Comparison of ENCODE assay signal across 10 cellular contexts in genomic region chr12:116053479-116054195, GRCh38.
DNase-seq lines count a peak whose midpoint lies in the region; ATAC-seq and TF ChIP-seq lines count a peak whose summit lies in the region.
"Had no signal": no experiment of that assay in that cellular context is flagged by ENCODE, and none has a peak within 500 bp of the region (broad histone marks: within the 10 kb centered on the region; RNA-seq: fewer than 3 reads in every experiment).

No MANE protein-coding gene starts in this region.

- H3K4me2 ChIP-seq in IMR-90 (ENCODE audit: low read depth, low read length): 0 out of 2 replicates have a peak overlapping the region, but pooled peaks have one; percentile 1

- H3K4me3 ChIP-seq in IMR-90 (ENCODE audit: insufficient read depth, low read depth, low read length): no peak overlapping the region
- H3K4me3 ChIP-seq in choroid plexus epithelial cell (ENCODE audit: low read depth, low read length): no peak overlapping the region
- no peak overlapping the region for H3K4me3 ChIP-seq in right lobe of liver

- no peak overlapping the region for H3K18ac ChIP-seq in IMR-90 (ENCODE audit: low read depth, low read length)

- no peaks in the 10 kb centered on the region for H3K36me3 ChIP-seq in IMR-90 (ENCODE audit: control insufficient read depth, insufficient read depth, low read length)
- no peaks in the 10 kb centered on the region for H3K36me3 ChIP-seq in right lobe of liver

- CTCF ChIA-PET in IMR-90 (lab: Yijun Ruan, JAX): interaction anchor here (0.6 to 0.8 kb wide), 2 partner anchors 11 to 14 kb away, joined by 3 read pairs; no protein-coding TSS in a partner anchor

- WGBS in IMR-90 (ENCODE audit: extremely low coverage in 2 of 2, insufficient read length in 1 of 2), 2 experiments: 17% methylated on average over 1 of the region's 3 CpGs; no CpG with 5 or more reads in 1 of the 2 experiments
- 12% methylated on average over 3 of the region's 3 CpGs for WGBS in right lobe of liver (ENCODE audit: insufficient coverage, low coverage, low lambda C conversion rate, missing lambda C conversion rate)

- no peak overlapping the region for H4K8ac ChIP-seq in IMR-90 (ENCODE audit: low read depth in 2 of 2, low read length in 2 of 2)

- peaks cover 8% of the 10 kb centered on the region; the same call in 1 of the 2 replicates for H3K9me1 ChIP-seq in IMR-90 (ENCODE audit: insufficient read depth, low read length)

- H2AK5ac ChIP-seq in IMR-90 (ENCODE audit: low read depth, low read length): no peak overlapping the region

- no peak overlapping the region for H2BK20ac ChIP-seq in IMR-90 (ENCODE audit: low read depth, low read length)

- H3K23ac ChIP-seq in IMR-90 (ENCODE audit: low read depth, low read length): peak overlapping the region; percentile 0; the same call in 1 of the 2 replicates

- POLR2A ChIA-PET in IMR-90 (lab: Charles Lee; ENCODE audit: unreplicated experiment): interaction anchor here (0.6 kb wide), 1 partner anchor 18 kb away, joined by 3 read pairs; no protein-coding TSS in a partner anchor

- intact Hi-C loops in IMR-90 (cut with micrococcal nuclease): no loop called here
- intact Hi-C loops in right lobe of liver (cut with DNase I): no loop called here

- H2AFZ ChIP-seq in IMR-90 (replicated peaks; ENCODE audit: low read length, poor library complexity): no peak overlapping the region

- no peak overlapping the region for H3K9ac ChIP-seq in IMR-90 (ENCODE audit: low read depth, low read length)

- BruUV-seq in IMR-90 (replicated peaks; lab: Mats Ljungman, UMichigan): no TSS peak

- H3K14ac ChIP-seq in IMR-90 (replicated peaks; ENCODE audit: low read depth, low read length): no peak overlapping the region

- no peak overlapping the region for H3K56ac ChIP-seq in IMR-90 (ENCODE audit: extremely low read depth, insufficient read depth, low read length)

- no peak for TF ChIP-seq CTCF in IMR-90 (conservative IDR thresholded peaks at IDR 0.05; ENCODE audit: low read depth, low read length)
- no peak for TF ChIP-seq CTCF in choroid plexus epithelial cell (conservative IDR thresholded peaks at IDR 0.05; ENCODE audit: low read depth, low read length)
- no peak for TF ChIP-seq CTCF in right lobe of liver (IDR thresholded peaks at IDR 0.05)

- H4K5ac ChIP-seq in IMR-90 (ENCODE audit: low read depth, low read length): no peak overlapping the region

- H2BK5ac ChIP-seq in IMR-90 (ENCODE audit: low read depth, low read length, poor library complexity, severe bottlenecking): no peak overlapping the region

- H3K27ac ChIP-seq in IMR-90 (ENCODE audit: insufficient read depth, low read length) (no peak overlapping the region), right lobe of liver (peak overlapping the region in 2 of 3 donors; percentile 49 to 50)
- H3K27ac ChIP-seq: epithelial cell of prostate had no signal

- H2AK9ac ChIP-seq in IMR-90 (replicated peaks; ENCODE audit: low read depth, low read length, poor library complexity): no peak overlapping the region

- dilution Hi-C loops in IMR-90 (cut with HindIII; ENCODE audit: low sequenced_read_pairs, unreplicated experiment): no loop called here

- in situ Hi-C loops in IMR-90 (cut with MboI; ENCODE audit: low sequenced_read_pairs): no loop called here

- no peaks in the 10 kb centered on the region for H3K9me3 ChIP-seq in IMR-90 (ENCODE audit: control insufficient read depth, insufficient read depth, low read length)
- H3K9me3 ChIP-seq in right lobe of liver: no peaks in the 10 kb centered on the region

- H3K4ac ChIP-seq in IMR-90 (ENCODE audit: low read depth, low read length): no peak overlapping the region

- peak; percentile 81 for DNase-seq in IMR-90
- DNase-seq in choroid plexus epithelial cell (ENCODE audit: low read depth): peak; percentile 93
- DNase-seq in right lobe of liver: peak; percentile 33 to 87 (median 65)
- DNase-seq in stromal cell of bone marrow (ENCODE audit: low read depth): peak; percentile 57
- DNase-seq in COLO829 (ENCODE audit: low spot score): no peak
- no peak for DNase-seq in NCI-H1436 treated with DMSO at 0.1 percent for 48 hours (lab: John Stamatoyannopoulos, UW)
- DNase-seq in NCI-H2196 (lab: John Stamatoyannopoulos, UW; ENCODE audit: unreplicated experiment): no peak
- DNase-seq: activated CD4-positive, alpha-beta memory T cell treated with anti-CD3 and anti-CD28 coated beads, Interleukin-2, amount 10 ng/mL, durations not matched to agents 7 days and 5 days had no signal

- H3K4me1 ChIP-seq in IMR-90 (ENCODE audit: control insufficient read depth, insufficient read depth, low read length): 0 out of 2 replicates have a peak, but pooled peaks cover 2% of the 10 kb centered on the region
- H3K4me1 ChIP-seq in right lobe of liver: peaks cover 0 to 30% (median 2%) of the 10 kb centered on the region in 4 donors

- no peaks in the 10 kb centered on the region for H3K27me3 ChIP-seq in IMR-90 (ENCODE audit: control insufficient read depth, insufficient read depth, low read length)
- no peaks in the 10 kb centered on the region for H3K27me3 ChIP-seq in right lobe of liver

- H2BK15ac ChIP-seq in IMR-90 (ENCODE audit: low read depth, low read length): no peak overlapping the region

- no peak for TF ChIP-seq RAD21 in IMR-90 (IDR thresholded peaks at IDR 0.05; ENCODE audit: low read length)

- peak; percentile 73 for ATAC-seq in IMR-90 (ENCODE audit: low read depth)
- peak; percentile 92 to 99 (median 94) for ATAC-seq in right lobe of liver
- ATAC-seq in GM18502 (IDR thresholded peaks at IDR 0.05; ENCODE audit: poor library complexity, unreplicated experiment): no peak

- peaks cover 52% of the 10 kb centered on the region for H4K20me1 ChIP-seq in IMR-90 (ENCODE audit: insufficient read depth, low read length)

- H4K91ac ChIP-seq in IMR-90 (ENCODE audit: insufficient read depth, low read depth, low read length): no peak overlapping the region

- peaks cover 27 to 69% of the 10 kb centered on the region in 2 experiments for H3K79me1 ChIP-seq in IMR-90 (ENCODE audit: low read depth in 1 of 2, low read length in 2 of 2)

- TF ChIP-seq POLR2A in IMR-90 (IDR thresholded peaks at IDR 0.05; ENCODE audit: low read depth, low read length) (no peak), right lobe of liver (IDR thresholded peaks at IDR 0.05) (no peak)

- H2BK120ac ChIP-seq in IMR-90 (ENCODE audit: low read depth, low read length): no peak overlapping the region

TF ChIP-seq in IMR-90, 13 proteins besides CTCF, POLR2A, EP300 and RAD21:
- no peak for TF ChIP-seq MXI1 (IDR thresholded peaks at IDR 0.05; ENCODE audit: borderline replicate concordance, low read depth, low read length)
- TF ChIP-seq FOS (IDR thresholded peaks at IDR 0.05; ENCODE audit: low read depth, low read length): no peak
- no peak for TF ChIP-seq CHD1 (IDR thresholded peaks at IDR 0.05; ENCODE audit: low read depth, low read length)
- TF ChIP-seq CEBPB (IDR thresholded peaks at IDR 0.05; ENCODE audit: low read depth, low read length): peak; percentile 83

Comparison
In these comparisons a context has a peak if more than half of its experiments do, and no peak if none do; other contexts are left out.
1. DNase-seq: peak in IMR-90 (single experiment), choroid plexus epithelial cell (single experiment), right lobe of liver (3 of 3) and stromal cell of bone marrow (single experiment); none in COLO829 (single experiment), NCI-H1436 treated with DMSO at 0.1 percent for 48 hours (single experiment) and NCI-H2196 (single experiment).